Comparison of ENCODE assay signal across 11 cellular contexts in the genomic region with DNA sequence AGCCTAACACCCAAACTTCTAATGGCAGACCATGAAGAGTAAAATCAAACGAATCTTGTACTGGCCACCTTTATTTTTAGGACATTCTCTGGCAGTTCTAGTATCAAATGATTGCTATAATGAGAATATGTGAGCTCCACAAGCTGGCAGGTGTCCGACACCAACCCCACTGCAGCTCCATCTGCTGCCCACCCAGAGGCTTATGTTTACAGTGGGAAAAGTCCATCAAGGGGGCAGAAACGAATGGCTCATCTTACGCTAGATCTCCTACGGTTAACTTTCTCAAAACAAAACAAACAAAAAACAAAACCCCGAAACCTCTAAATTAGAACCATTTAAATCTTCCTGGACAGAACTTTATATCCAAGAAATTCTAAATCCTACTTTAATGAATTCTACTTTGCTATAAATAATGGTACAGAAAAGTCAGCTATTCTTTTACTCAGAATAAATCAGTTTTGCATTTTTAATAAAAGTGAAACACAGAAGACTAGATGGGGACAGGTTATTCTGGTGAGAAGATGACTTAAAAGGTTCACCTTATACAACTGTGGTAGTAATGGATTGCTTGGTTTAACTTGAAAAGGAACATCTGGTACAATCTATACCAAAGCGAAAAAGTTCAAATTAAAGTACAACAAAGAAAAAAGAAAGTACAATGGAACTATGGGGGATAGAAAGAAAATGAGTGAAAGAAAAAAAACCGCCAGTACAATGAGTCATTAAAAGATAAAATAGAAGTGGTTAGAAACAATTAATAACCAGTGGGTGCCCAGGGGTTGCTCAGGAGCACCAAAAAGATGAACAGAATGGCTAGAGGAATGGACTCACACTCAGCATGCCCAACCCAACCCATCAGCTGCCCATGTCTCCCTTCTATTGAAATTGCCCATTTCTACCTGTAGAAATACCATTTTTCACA. TPM values are rescaled to one million over a fixed set of nuclear protein-coding genes. Genes with fewer than 3 reads are reported as not detected.
DNase-seq lines count a peak whose midpoint lies in the region; ATAC-seq and FAIRE-seq lines count a peak whose summit lies in the region.
"Had no signal": no experiment of that assay in that cellular context is flagged by ENCODE, and none has a peak within 500 bp of the region (broad histone marks: within the 10 kb centered on the region; RNA-seq: fewer than 3 reads in every experiment).

No MANE protein-coding gene starts in this region.

- intact Hi-C loops in cardiac septum (cut with DNase I) = no loop called here

- DNase-seq in A172 (ENCODE audit: low spot score) (peak; percentile 21), DMS 273 treated with DMSO at 0.1 percent for 48 hours (lab: John Stamatoyannopoulos, UW) (peak; percentile 54), RCC 7860 (ENCODE audit: low spot score) (no peak), kidney tubule cell (ENCODE audit: low spot score) (peak; percentile 11), NCI-H2196 (lab: John Stamatoyannopoulos, UW; ENCODE audit: unreplicated experiment) (no peak), cardiac septum (ENCODE audit: low spot score) (no peak)
- DNase-seq in stimulated activated naive CD4-positive, alpha-beta T cell (lab: John Stamatoyannopoulos, UW) = no peak
- DNase-seq: adrenal gland; NK-92 treated with Interleukin-12 subunit alpha and Interleukin-12 subunit beta, amount 100 ng/mL, for 24 hours had no signal

- ATAC-seq in HG02610 (IDR thresholded peaks at IDR 0.05; ENCODE audit: unreplicated experiment) = no peak

- FAIRE-seq in RCC 7860 (lab: Jason Lieb, UNC) = peak; percentile 71
- FAIRE-seq: endometrium had no signal

RNA-seq across cellular contexts. Expression of gene GRB2, which starts 40.2 kb away (rescaled TPM):
- total RNA-seq in A172 (2014; rRNA removed; shearing (Covaris generic)) = 116 and 123 TPM in 2 replicates
- total RNA-seq in cardiac septum = 57.1 TPM

Comparison
In these comparisons a context has a peak if more than half of its experiments do, and no peak if none do; other contexts are left out.
1. DNase-seq: peak in A172 (single experiment), DMS 273 treated with DMSO at 0.1 percent for 48 hours (single experiment) and kidney tubule cell (single experiment); none in RCC 7860 (single experiment), NCI-H2196 (single experiment), cardiac septum (single experiment) and stimulated activated naive CD4-positive, alpha-beta T cell (0 of 6).